In the genomic region with DNA sequence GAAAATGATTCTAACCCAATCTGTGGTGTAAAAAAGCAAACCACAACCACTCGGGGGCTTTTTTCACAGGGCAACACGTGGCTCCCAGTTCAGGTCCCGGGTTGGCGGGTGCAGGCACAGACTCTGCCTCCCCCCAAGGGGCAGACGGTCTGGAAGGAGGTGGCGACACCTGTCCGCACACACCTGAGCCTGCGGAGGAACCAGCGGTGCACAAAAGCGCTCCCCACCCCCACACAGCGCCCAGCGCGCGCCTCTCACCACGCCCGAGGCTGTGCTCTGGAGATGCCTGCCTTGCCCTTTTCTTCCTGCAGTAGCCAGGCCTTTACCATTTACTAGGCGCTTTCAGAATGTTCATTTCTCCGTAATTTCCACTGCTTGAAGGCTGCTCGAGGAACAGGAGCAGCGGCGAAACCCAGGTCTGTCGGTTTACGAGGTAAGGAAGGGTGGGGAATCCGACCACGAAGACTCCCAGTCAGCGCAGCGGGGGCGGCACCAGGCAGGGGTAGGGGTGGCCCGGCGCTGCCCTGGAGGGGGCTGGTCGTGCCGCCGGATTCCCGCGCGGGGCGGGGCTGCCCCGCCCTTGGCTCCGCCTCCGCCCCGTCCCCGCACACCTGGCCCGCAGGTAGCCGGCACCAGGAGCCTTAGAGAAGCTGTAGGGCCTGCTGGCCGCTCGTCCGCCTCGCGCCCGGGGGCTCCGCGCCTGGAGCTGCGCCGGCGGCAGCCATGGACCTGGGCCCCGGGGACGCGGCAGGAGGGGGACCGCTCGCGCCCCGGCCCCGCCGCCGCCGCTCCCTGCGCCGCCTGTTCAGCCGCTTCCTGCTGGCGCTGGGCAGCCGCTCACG, we compare ENCODE assay signal across 8 cellular contexts. TPM values are rescaled to one million over a fixed set of nuclear protein-coding genes. Genes with fewer than 3 reads are reported as not detected.
DNase-seq lines count a peak whose midpoint lies in the region; TF ChIP-seq lines count a peak whose summit lies in the region.

A gene with protein sequence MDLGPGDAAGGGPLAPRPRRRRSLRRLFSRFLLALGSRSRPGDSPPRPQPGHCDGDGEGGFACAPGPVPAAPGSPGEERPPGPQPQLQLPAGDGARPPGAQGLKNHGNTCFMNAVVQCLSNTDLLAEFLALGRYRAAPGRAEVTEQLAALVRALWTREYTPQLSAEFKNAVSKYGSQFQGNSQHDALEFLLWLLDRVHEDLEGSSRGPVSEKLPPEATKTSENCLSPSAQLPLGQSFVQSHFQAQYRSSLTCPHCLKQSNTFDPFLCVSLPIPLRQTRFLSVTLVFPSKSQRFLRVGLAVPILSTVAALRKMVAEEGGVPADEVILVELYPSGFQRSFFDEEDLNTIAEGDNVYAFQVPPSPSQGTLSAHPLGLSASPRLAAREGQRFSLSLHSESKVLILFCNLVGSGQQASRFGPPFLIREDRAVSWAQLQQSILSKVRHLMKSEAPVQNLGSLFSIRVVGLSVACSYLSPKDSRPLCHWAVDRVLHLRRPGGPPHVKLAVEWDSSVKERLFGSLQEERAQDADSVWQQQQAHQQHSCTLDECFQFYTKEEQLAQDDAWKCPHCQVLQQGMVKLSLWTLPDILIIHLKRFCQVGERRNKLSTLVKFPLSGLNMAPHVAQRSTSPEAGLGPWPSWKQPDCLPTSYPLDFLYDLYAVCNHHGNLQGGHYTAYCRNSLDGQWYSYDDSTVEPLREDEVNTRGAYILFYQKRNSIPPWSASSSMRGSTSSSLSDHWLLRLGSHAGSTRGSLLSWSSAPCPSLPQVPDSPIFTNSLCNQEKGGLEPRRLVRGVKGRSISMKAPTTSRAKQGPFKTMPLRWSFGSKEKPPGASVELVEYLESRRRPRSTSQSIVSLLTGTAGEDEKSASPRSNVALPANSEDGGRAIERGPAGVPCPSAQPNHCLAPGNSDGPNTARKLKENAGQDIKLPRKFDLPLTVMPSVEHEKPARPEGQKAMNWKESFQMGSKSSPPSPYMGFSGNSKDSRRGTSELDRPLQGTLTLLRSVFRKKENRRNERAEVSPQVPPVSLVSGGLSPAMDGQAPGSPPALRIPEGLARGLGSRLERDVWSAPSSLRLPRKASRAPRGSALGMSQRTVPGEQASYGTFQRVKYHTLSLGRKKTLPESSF (plus strand): TSS at position 608 of the 842 bp plus-strand sequence. CDS start 116 bp downstream, at position 724.

- peak within 1 kb of the TSS; percentile 99 for H3K27ac Mint-ChIP-seq in type B pancreatic cell

- peaks cover 10% of the 10 kb centered on the region for H3K4me1 ChIP-seq in effector memory CD4-positive, alpha-beta T cell (ENCODE audit: control insufficient read depth, insufficient read depth, low read length, poor library complexity, severe bottlenecking)

- peak within 1 kb of the TSS; percentile 36 for H3K4me3 ChIP-seq in effector memory CD4-positive, alpha-beta T cell (ENCODE audit: insufficient read depth, low read depth, low read length, poor library complexity, severe bottlenecking)

- peak within 1 kb of the TSS; percentile 96 for H3K4me3 Mint-ChIP-seq in type B pancreatic cell

- H3K36me3 Mint-ChIP-seq in type B pancreatic cell: peaks cover 4% of the 10 kb centered on the region

- peaks cover 27% of the 10 kb centered on the region for H3K27me3 Mint-ChIP-seq in type B pancreatic cell

- no peaks in the 10 kb centered on the region for H3K9me3 Mint-ChIP-seq in type B pancreatic cell

- no peaks in the 10 kb centered on the region for H3K36me3 ChIP-seq in effector memory CD4-positive, alpha-beta T cell (ENCODE audit: control insufficient read depth, insufficient read depth, low read length)

- no peak for TF ChIP-seq CTCF in type B pancreatic cell (conservative IDR thresholded peaks at IDR 0.05)

- H3K9me3 ChIP-seq in effector memory CD4-positive, alpha-beta T cell (ENCODE audit: control insufficient read depth, low read length): no peaks in the 10 kb centered on the region

- H3K27me3 ChIP-seq in effector memory CD4-positive, alpha-beta T cell (replicated peaks; ENCODE audit: control insufficient read depth, insufficient read depth, low read length, poor library complexity, severe bottlenecking): peaks cover 24% of the 10 kb centered on the region

- DNase-seq in DMS79 (lab: John Stamatoyannopoulos, UW) (peak; percentile 25), HK-2 (ENCODE audit: unreplicated experiment) (peak; percentile 79), SW480 (ENCODE audit: low spot score) (peak; percentile 81), mucosa of gallbladder (ENCODE audit: low spot score) (peak; percentile 38), type B pancreatic cell (ENCODE audit: extremely low spot score, unreplicated experiment) (peak; percentile 77), epidermal melanocyte (ENCODE audit: insufficient read length, low spot score) (no peak), midbrain (lab: John Stamatoyannopoulos, UW) (no peak)
- no peak for DNase-seq in effector memory CD4-positive, alpha-beta T cell

- H3K27ac ChIP-seq in effector memory CD4-positive, alpha-beta T cell (ENCODE audit: insufficient read depth, low read length, poor library complexity, severe bottlenecking): no peak within 1 kb of the TSS

- H3K4me1 Mint-ChIP-seq in type B pancreatic cell (ENCODE audit: unreplicated experiment): peaks cover 21% of the 10 kb centered on the region

RNA-seq across cellular contexts. Expression of the gene that starts here (rescaled TPM):
- total RNA-seq in mucosa of gallbladder (8.2 TPM), type B pancreatic cell (ENCODE audit: low replicate concordance) (6.6 and 16.9 TPM in 2 replicates)

Comparison
In these comparisons a context has a peak if more than half of its experiments do, and no peak if none do; other contexts are left out.
1. DNase-seq: peak in DMS79 (single experiment), HK-2 (single experiment), SW480 (single experiment), mucosa of gallbladder (single experiment) and type B pancreatic cell (single experiment); none in effector memory CD4-positive, alpha-beta T cell (0 of 3), epidermal melanocyte (single experiment) and midbrain (single experiment).